ENCODE assay signal across 7 cellular contexts in genomic region chr16:2473999-2474876, GRCh38.
DNase-seq lines count a peak whose midpoint lies in the region; ATAC-seq and TF ChIP-seq lines count a peak whose summit lies in the region.

No MANE protein-coding gene starts in this region.

- in situ Hi-C loops in GM13976 (cut with MboI; ENCODE audit: low sequenced_read_pairs, unreplicated experiment), result no loop called here

- DNase-seq in GM13976 (ENCODE audit: low spot score) (peak; percentile 80), SKM-1 (lab: John Stamatoyannopoulos, UW; ENCODE audit: unreplicated experiment) (peak; percentile 41), amygdala (lab: John Stamatoyannopoulos, UW) (peak in 29 of 56 donors; percentile 11 to 66 (median 42)), hepatic stellate cell (ENCODE audit: low spot score) (peak; percentile 79), retinal pigment epithelial cell (ENCODE audit: low read depth) (no peak), GM19240 (ENCODE audit: insufficient read length, low spot score) (no peak)

- TF ChIP-seq CTCF in GM13976 (IDR thresholded peaks at IDR 0.05; ENCODE audit: borderline replicate concordance, control extremely low read depth, extremely low read depth, insufficient read depth, missing control alignments) (peak; percentile 81), retinal pigment epithelial cell (conservative IDR thresholded peaks at IDR 0.05; ENCODE audit: low read depth, low read length) (no peak)

- ATAC-seq in HG03442 (IDR thresholded peaks at IDR 0.05; ENCODE audit: unreplicated experiment), result peak; percentile 29

- peak overlapping the region; percentile 58 for H3K4me3 ChIP-seq in retinal pigment epithelial cell (ENCODE audit: low read length)

Comparison
In these comparisons a context has a peak if more than half of its experiments do, and no peak if none do; other contexts are left out.
1. DNase-seq: peak in GM13976 (single experiment), SKM-1 (single experiment), amygdala (29 of 56) and hepatic stellate cell (single experiment); none in retinal pigment epithelial cell (single experiment) and GM19240 (single experiment).